ENCODE assay signal across 1 cellular context in genomic region chrX:150058728-150059127, GRCh38.
TF ChIP-seq lines count a peak whose summit lies in the region.

No MANE protein-coding gene starts in this region.

TF ChIP-seq in IMR-90, 13 proteins besides CTCF, POLR2A, EP300 and RAD21:
- TF ChIP-seq CHD1 (IDR thresholded peaks at IDR 0.05; ENCODE audit: low read depth, low read length), result no peak
- no peak for TF ChIP-seq MAZ (IDR thresholded peaks at IDR 0.05; ENCODE audit: borderline replicate concordance, low read depth, low read length)
- TF ChIP-seq ELK1 (IDR thresholded peaks at IDR 0.05; ENCODE audit: borderline replicate concordance, low read depth, low read length), result no peak
- no peak for TF ChIP-seq SMC3 (IDR thresholded peaks at IDR 0.05; ENCODE audit: low read depth, low read length)
- TF ChIP-seq FOS (IDR thresholded peaks at IDR 0.05; ENCODE audit: low read depth, low read length), result no peak
- no peak for TF ChIP-seq NFE2L2 (IDR thresholded peaks at IDR 0.05; ENCODE audit: low read depth, low read length)
- TF ChIP-seq, protein P1, sequence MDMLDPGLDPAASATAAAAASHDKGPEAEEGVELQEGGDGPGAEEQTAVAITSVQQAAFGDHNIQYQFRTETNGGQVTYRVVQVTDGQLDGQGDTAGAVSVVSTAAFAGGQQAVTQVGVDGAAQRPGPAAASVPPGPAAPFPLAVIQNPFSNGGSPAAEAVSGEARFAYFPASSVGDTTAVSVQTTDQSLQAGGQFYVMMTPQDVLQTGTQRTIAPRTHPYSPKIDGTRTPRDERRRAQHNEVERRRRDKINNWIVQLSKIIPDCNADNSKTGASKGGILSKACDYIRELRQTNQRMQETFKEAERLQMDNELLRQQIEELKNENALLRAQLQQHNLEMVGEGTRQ (IDR thresholded peaks at IDR 0.05; ENCODE audit: low read depth, low read length), result no peak
- TF ChIP-seq RFX5 (IDR thresholded peaks at IDR 0.05; ENCODE audit: low read depth, low read length), result no peak
- no peak for TF ChIP-seq CEBPB (IDR thresholded peaks at IDR 0.05; ENCODE audit: low read depth, low read length)
- TF ChIP-seq BHLHE40 (IDR thresholded peaks at IDR 0.05; ENCODE audit: low read depth, low read length), result no peak
- no peak for TF ChIP-seq MXI1 (IDR thresholded peaks at IDR 0.05; ENCODE audit: borderline replicate concordance, low read depth, low read length)
- TF ChIP-seq RCOR1 (IDR thresholded peaks at IDR 0.05; ENCODE audit: insufficient replicate concordance, low read length), result no peak
- no peak for TF ChIP-seq MAFK (IDR thresholded peaks at IDR 0.05; ENCODE audit: low read depth, low read length)
TF ChIP-seq in IMR-90: peak in this region for 0.
